26 cellular contexts compared by ENCODE assay signal in genomic region chr3:52452570-52453221, GRCh38. TPM values are rescaled to one million over a fixed set of nuclear protein-coding genes. Genes with fewer than 3 reads are reported as not detected.
DNase-seq lines count a peak whose midpoint lies in the region; ATAC-seq and TF ChIP-seq lines count a peak whose summit lies in the region.
"Had no signal": no experiment of that assay in that cellular context is flagged by ENCODE, and none has a peak within 500 bp of the region (broad histone marks: within the 10 kb centered on the region; RNA-seq: fewer than 3 reads in every experiment).

No MANE protein-coding gene starts in this region.

- no peak for TF ChIP-seq CTCF in Panc1 (IDR thresholded peaks at IDR 0.05)

- no peak overlapping the region for H4K8ac ChIP-seq in mesendoderm (ENCODE audit: low read depth, low read length)

- H3K9ac ChIP-seq in mesendoderm (ENCODE audit: low read length) = peak overlapping the region; percentile 33
- H3K9ac ChIP-seq: parathyroid adenoma, SK-N-SH had no signal

- H3K4me1 ChIP-seq in Panc1 (ENCODE audit: control insufficient read depth, insufficient read depth, low read length) (peaks cover 39% of the 10 kb centered on the region), mesendoderm (ENCODE audit: control insufficient read depth, low read depth, low read length) (peaks cover 11% of the 10 kb centered on the region)

- peak overlapping the region; percentile 22 for H2AK5ac ChIP-seq in mesendoderm (ENCODE audit: low read length)

- no TSS peak for BruUV-seq in Panc1 (replicated peaks; lab: Mats Ljungman, UMichigan)

- H3K9me3 Mint-ChIP-seq in stimulated activated memory B cell treated with anti-CD40 and anti-IgM and Interleukin-4, amounts not matched to agents 10 μg/mL and 1 μg/mL and 100 μg/mL, for 72 hours = no peaks in the 10 kb centered on the region
- no peaks in the 10 kb centered on the region for H3K9me3 Mint-ChIP-seq in activated T-cell treated with anti-CD3 and anti-CD28 coated beads, Interleukin-2, amount 50 U/mL, for 72 hours
- H3K9me3 Mint-ChIP-seq: activated CD4-positive, alpha-beta T cell treated with anti-CD3 and anti-CD28 coated beads, Interleukin-2, amount 10 ng/mL, durations not matched to agents 7 days and 5 days; CD8-positive, alpha-beta memory T cell; GM23338; type B pancreatic cell had no signal

- H3K4me3 ChIP-seq in Panc1 (ENCODE audit: low read depth in 2 of 2, low read length in 2 of 2) = no peak overlapping the region
- H3K4me3 ChIP-seq in mesendoderm (ENCODE audit: low read length) = no peak overlapping the region
- H3K4me3 ChIP-seq: coronary artery, GM23338, sigmoid colon had no signal

- no peak overlapping the region for H3K4ac ChIP-seq in mesendoderm (ENCODE audit: low read depth, low read length)

- H3K36me3 ChIP-seq in Panc1 (ENCODE audit: control insufficient read depth, insufficient read depth, low read length) (peaks cover 6% of the 10 kb centered on the region; the same call in 1 of the 2 replicates), mesendoderm (ENCODE audit: control insufficient read depth, insufficient read depth, low read length) (peaks cover 1% of the 10 kb centered on the region)

- H2BK120ac ChIP-seq in mesendoderm (ENCODE audit: low read depth, low read length) = no peak overlapping the region

- no peak for DNase-seq in Panc1 (ENCODE audit: low read depth, low spot score)
- peak; percentile 86 for DNase-seq in Right ventricle myocardium superior
- peak; percentile 27 for DNase-seq in mesendoderm
- DNase-seq in activated T-cell treated with anti-CD3 and anti-CD28 coated beads, Interleukin-2, amount 50 U/mL, for 72 hours = no peak
- DNase-seq: activated CD4-positive, alpha-beta T cell treated with anti-CD3 and anti-CD28 coated beads, Interleukin-2, amount 10 ng/mL, durations not matched to agents 7 days and 5 days; activated CD8-positive, alpha-beta memory T cell treated with anti-CD3 and anti-CD28 coated beads, Interleukin-2, amount 10 ng/mL, durations not matched to agents 7 days and 5 days; activated naive CD4-positive, alpha-beta T cell treated with anti-CD3 and anti-CD28 coated beads, Interleukin-2, amount 50 U/mL, for 16 hours; amygdala; CD8-positive, alpha-beta memory T cell; mammary epithelial cell; NCI-H1092; NCI-H187 treated with DMSO at 0.1 percent for 48 hours; NCI-H526; sigmoid colon; SK-N-SH had no signal

- H3K4me1 Mint-ChIP-seq in stimulated activated memory B cell treated with anti-CD40 and anti-IgM and Interleukin-4, amounts not matched to agents 10 μg/mL and 1 μg/mL and 100 μg/mL, for 72 hours = peaks cover 37% of the 10 kb centered on the region
- peaks cover 32% of the 10 kb centered on the region for H3K4me1 Mint-ChIP-seq in activated T-cell treated with anti-CD3 and anti-CD28 coated beads, Interleukin-2, amount 50 U/mL, for 72 hours (ENCODE audit: low read depth)

- CTCF ChIA-PET in Panc1 (lab: Charles Lee) = no interaction called here

- ATAC-seq in Panc1 (no peak), Right ventricle myocardium superior (ENCODE audit: poor library complexity) (peak; percentile 50), GM18502 (IDR thresholded peaks at IDR 0.05; ENCODE audit: poor library complexity, unreplicated experiment) (no peak), GM21717 (IDR thresholded peaks at IDR 0.05; ENCODE audit: unreplicated experiment) (no peak)
- no peak for ATAC-seq in stimulated activated memory B cell treated with anti-CD40 and anti-IgM and Interleukin-4, amounts not matched to agents 10 μg/mL and 1 μg/mL and 100 μg/mL, for 72 hours
- ATAC-seq in activated T-cell treated with anti-CD3 and anti-CD28 coated beads, Interleukin-2, amount 50 U/mL, for 72 hours (replicated peaks in 1 of 2) = no peak
- no peak for ATAC-seq in activated CD4-positive, CD25-positive, alpha-beta regulatory T cell treated with anti-CD3 and anti-CD28 coated beads, Interleukin-2, amount 50 U/mL, for 24 hours
- ATAC-seq: activated CD8-positive, alpha-beta memory T cell treated with anti-CD3 and anti-CD28 coated beads, Interleukin-2, amount 10 ng/mL, durations not matched to agents 7 days and 5 days; GM23338 had no signal

- H3K36me3 Mint-ChIP-seq in stimulated activated memory B cell treated with anti-CD40 and anti-IgM and Interleukin-4, amounts not matched to agents 10 μg/mL and 1 μg/mL and 100 μg/mL, for 72 hours = peaks cover 6% of the 10 kb centered on the region
- H3K36me3 Mint-ChIP-seq in activated T-cell treated with anti-CD3 and anti-CD28 coated beads, Interleukin-2, amount 50 U/mL, for 72 hours (ENCODE audit: insufficient read depth in 2 of 2) = peaks cover 2 to 9% of the 10 kb centered on the region in 2 donors
- H3K36me3 Mint-ChIP-seq: activated CD8-positive, alpha-beta memory T cell treated with anti-CD3 and anti-CD28 coated beads, Interleukin-2, amount 10 ng/mL, durations not matched to agents 7 days and 5 days had no signal

- peak overlapping the region; percentile 62 for H3K56ac ChIP-seq in mesendoderm (ENCODE audit: low read length)

- no peak overlapping the region for H3K4me2 ChIP-seq in mesendoderm (ENCODE audit: low read length)
- H3K4me2 ChIP-seq: GM23338, SK-N-SH had no signal

- no peaks in the 10 kb centered on the region for H3K27me3 Mint-ChIP-seq in stimulated activated memory B cell treated with anti-CD40 and anti-IgM and Interleukin-4, amounts not matched to agents 10 μg/mL and 1 μg/mL and 100 μg/mL, for 72 hours
- no peaks in the 10 kb centered on the region for H3K27me3 Mint-ChIP-seq in activated T-cell treated with anti-CD3 and anti-CD28 coated beads, Interleukin-2, amount 50 U/mL, for 72 hours (ENCODE audit: low read depth)
- H3K27me3 Mint-ChIP-seq: activated CD4-positive, alpha-beta T cell treated with anti-CD3 and anti-CD28 coated beads, Interleukin-2, amount 10 ng/mL, durations not matched to agents 7 days and 5 days; activated CD8-positive, alpha-beta memory T cell treated with anti-CD3 and anti-CD28 coated beads, Interleukin-2, amount 10 ng/mL, durations not matched to agents 7 days and 5 days; CD8-positive, alpha-beta memory T cell; type B pancreatic cell had no signal

- no peak overlapping the region for H3K4me3 Mint-ChIP-seq in stimulated activated memory B cell treated with anti-CD40 and anti-IgM and Interleukin-4, amounts not matched to agents 10 μg/mL and 1 μg/mL and 100 μg/mL, for 72 hours
- H3K4me3 Mint-ChIP-seq in activated T-cell treated with anti-CD3 and anti-CD28 coated beads, Interleukin-2, amount 50 U/mL, for 72 hours = no peak overlapping the region
- H3K4me3 Mint-ChIP-seq: activated CD4-positive, alpha-beta T cell treated with anti-CD3 and anti-CD28 coated beads, Interleukin-2, amount 10 ng/mL, durations not matched to agents 7 days and 5 days; activated CD8-positive, alpha-beta memory T cell treated with anti-CD3 and anti-CD28 coated beads, Interleukin-2, amount 10 ng/mL, durations not matched to agents 7 days and 5 days had no signal

- H3K27me3 ChIP-seq in Panc1 (ENCODE audit: control insufficient read depth, insufficient read depth, low read length) (no peaks in the 10 kb centered on the region), mesendoderm (ENCODE audit: insufficient read depth, low read length, poor library complexity) (no peaks in the 10 kb centered on the region)
- H3K27me3 ChIP-seq: sigmoid colon had no signal

- in situ Hi-C loops in Panc1 (cut with HindIII; ENCODE audit: low pct_unique_long_range_greater_than_20kb, low sequenced_read_pairs) = no loop called here

- H2BK15ac ChIP-seq in mesendoderm (replicated peaks; ENCODE audit: low read depth) = no peak overlapping the region

- peaks cover 16% of the 10 kb centered on the region for H3K79me1 ChIP-seq in mesendoderm (ENCODE audit: low read length)

- H3K27ac ChIP-seq in Panc1 (ENCODE audit: low read length) = peak overlapping the region; percentile 3; the same call in 1 of the 2 replicates
- no peak overlapping the region for H3K27ac ChIP-seq in mesendoderm (ENCODE audit: low read depth, low read length)
- H3K27ac ChIP-seq: parathyroid adenoma, sigmoid colon had no signal

- no peak overlapping the region for H3K18ac ChIP-seq in mesendoderm (ENCODE audit: low read length)

- no peak overlapping the region for H2BK5ac ChIP-seq in mesendoderm (ENCODE audit: low read length)

- no CpG with 5 or more reads among the region's 11 CpGs for WGBS in mesendoderm (ENCODE audit: extremely low coverage, insufficient coverage, low lambda C conversion rate)

- H3K79me2 ChIP-seq in mesendoderm (ENCODE audit: control insufficient read depth, insufficient read depth, low read length) = peaks cover 17% of the 10 kb centered on the region

- POLR2A ChIA-PET in Panc1 (lab: Charles Lee) = no interaction called here

- no peak overlapping the region for H4K5ac ChIP-seq in mesendoderm (ENCODE audit: low read length)

- H3K27ac Mint-ChIP-seq in stimulated activated memory B cell treated with anti-CD40 and anti-IgM and Interleukin-4, amounts not matched to agents 10 μg/mL and 1 μg/mL and 100 μg/mL, for 72 hours = peak overlapping the region; percentile 99
- no peak overlapping the region for H3K27ac Mint-ChIP-seq in activated T-cell treated with anti-CD3 and anti-CD28 coated beads, Interleukin-2, amount 50 U/mL, for 72 hours
- H3K27ac Mint-ChIP-seq: activated CD4-positive, alpha-beta T cell treated with anti-CD3 and anti-CD28 coated beads, Interleukin-2, amount 10 ng/mL, durations not matched to agents 7 days and 5 days; GM23338 had no signal

- no peaks in the 10 kb centered on the region for H3K9me3 ChIP-seq in Panc1 (ENCODE audit: control insufficient read depth, insufficient read depth, low read depth, low read length)
- H3K9me3 ChIP-seq: sigmoid colon, SK-N-SH had no signal

- intact Hi-C loops in Panc1 (cut with micrococcal nuclease; ENCODE audit: unreplicated experiment) (no loop called here), Right ventricle myocardium superior (cut with DNase I) (no loop called here)

- no peak overlapping the region for H3K23ac ChIP-seq in mesendoderm (ENCODE audit: low read length)

RNA-seq across cellular contexts. Expression of gene TNNC1, which starts 1.1 kb away (rescaled TPM):
- total RNA-seq in Panc1 (2021; ENCODE audit: unreplicated experiment) (5.2 TPM), Right ventricle myocardium superior (7,948 TPM)
- polyA plus RNA-seq in Panc1 (2012; ENCODE audit: insufficient read length) = 7.4 TPM
- 6.0 TPM for polyA plus RNA-seq in mesendoderm (2013, experiment 1 of 2)
- polyA plus RNA-seq in mesendoderm (2013, experiment 2 of 2) = 6.5 TPM
- 10 to 100 TPM; 10.8 to 14.4 TPM for total RNA-seq in activated T-cell treated with anti-CD3 and anti-CD28 coated beads, Interleukin-2, amount 50 U/mL, for 72 hours
- total RNA-seq: RPMI7951 had no signal
- polyA plus RNA-seq: CD8-positive, alpha-beta memory T cell had no signal

RNA-seq across cellular contexts. Expression of gene NISCH, which starts 2.7 kb away (rescaled TPM):
- total RNA-seq in Panc1 (2021; ENCODE audit: unreplicated experiment) (63.4 TPM), Right ventricle myocardium superior (46.0 TPM)
- polyA plus RNA-seq in Panc1 (2012; ENCODE audit: insufficient read length) = 59.1 TPM
- 28.4 TPM for polyA plus RNA-seq in mesendoderm (2013, experiment 1 of 2)
- 29.0 TPM for polyA plus RNA-seq in mesendoderm (2013, experiment 2 of 2)
- 10 to 100 TPM; 80.2 to 81.7 TPM for total RNA-seq in activated T-cell treated with anti-CD3 and anti-CD28 coated beads, Interleukin-2, amount 50 U/mL, for 72 hours

RNA-seq across cellular contexts. Expression of gene SEMA3G, which starts 7.8 kb away (rescaled TPM):
- total RNA-seq in Panc1 (2021; ENCODE audit: unreplicated experiment) (1.6 TPM), Right ventricle myocardium superior (10.4 TPM)
- polyA plus RNA-seq in Panc1 (2012; ENCODE audit: insufficient read length) = 0.61 TPM
- polyA plus RNA-seq in mesendoderm (2013, experiment 1 of 2) = 0.56 TPM
- polyA plus RNA-seq in mesendoderm (2013, experiment 2 of 2) = 0.62 TPM
- total RNA-seq in activated T-cell treated with anti-CD3 and anti-CD28 coated beads, Interleukin-2, amount 50 U/mL, for 72 hours = under 1 TPM; 0.16 to 0.36 TPM
- polyA plus RNA-seq: CD8-positive, alpha-beta memory T cell had no signal

RNA-seq across cellular contexts. Expression of gene PHF7, which starts 42.2 kb away (rescaled TPM):
- total RNA-seq in Panc1 (2021; ENCODE audit: unreplicated experiment) = 12.0 TPM
- polyA plus RNA-seq in Panc1 (2012; ENCODE audit: insufficient read length) = 2.6 TPM
- 16.8 TPM for total RNA-seq in Right ventricle myocardium superior
- polyA plus RNA-seq in mesendoderm (2013, experiment 1 of 2) = 4.9 TPM
- polyA plus RNA-seq in mesendoderm (2013, experiment 2 of 2) = 4.9 TPM
- 10 to 100 TPM; 27.3 to 29.0 TPM for total RNA-seq in activated T-cell treated with anti-CD3 and anti-CD28 coated beads, Interleukin-2, amount 50 U/mL, for 72 hours

RNA-seq across cellular contexts. Expression of gene STAB1, which starts 42.4 kb away (rescaled TPM):
- total RNA-seq in Panc1 (2021; ENCODE audit: unreplicated experiment) (0.39 TPM), Right ventricle myocardium superior (74.7 TPM)
- 0.17 TPM for polyA plus RNA-seq in Panc1 (2012; ENCODE audit: insufficient read length)
- 0.21 TPM for polyA plus RNA-seq in mesendoderm (2013, experiment 1 of 2)
- 0.32 TPM for polyA plus RNA-seq in mesendoderm (2013, experiment 2 of 2)
- total RNA-seq in activated T-cell treated with anti-CD3 and anti-CD28 coated beads, Interleukin-2, amount 50 U/mL, for 72 hours = under 1 TPM; 0.12 to 0.19 TPM
- total RNA-seq: activated CD8-positive, alpha-beta memory T cell treated with anti-CD3 and anti-CD28 coated beads, Interleukin-2, amount 10 ng/mL, durations not matched to agents 7 days and 5 days; G401 had no signal
- polyA plus RNA-seq: keratinocyte had no signal

Comparison
In these comparisons a context has a peak if more than half of its experiments do, and no peak if none do; other contexts are left out.
1. DNase-seq: peak in Right ventricle myocardium superior (single experiment) and mesendoderm (single experiment); none in Panc1 (single experiment) and activated T-cell treated with anti-CD3 and anti-CD28 coated beads, Interleukin-2, amount 50 U/mL, for 72 hours (0 of 2).
2. RNA of gene TNNC1, which starts 1.1 kb away (total RNA-seq): 7,948 TPM in Right ventricle myocardium superior (single experiment); 10.8 to 14.4 TPM in activated T-cell treated with anti-CD3 and anti-CD28 coated beads, Interleukin-2, amount 50 U/mL, for 72 hours and 5.2 TPM in Panc1 (single experiment); every median in the first group is over 100 times any median in the second.